ENCODE assay signal across 8 cellular contexts in the genomic region with DNA sequence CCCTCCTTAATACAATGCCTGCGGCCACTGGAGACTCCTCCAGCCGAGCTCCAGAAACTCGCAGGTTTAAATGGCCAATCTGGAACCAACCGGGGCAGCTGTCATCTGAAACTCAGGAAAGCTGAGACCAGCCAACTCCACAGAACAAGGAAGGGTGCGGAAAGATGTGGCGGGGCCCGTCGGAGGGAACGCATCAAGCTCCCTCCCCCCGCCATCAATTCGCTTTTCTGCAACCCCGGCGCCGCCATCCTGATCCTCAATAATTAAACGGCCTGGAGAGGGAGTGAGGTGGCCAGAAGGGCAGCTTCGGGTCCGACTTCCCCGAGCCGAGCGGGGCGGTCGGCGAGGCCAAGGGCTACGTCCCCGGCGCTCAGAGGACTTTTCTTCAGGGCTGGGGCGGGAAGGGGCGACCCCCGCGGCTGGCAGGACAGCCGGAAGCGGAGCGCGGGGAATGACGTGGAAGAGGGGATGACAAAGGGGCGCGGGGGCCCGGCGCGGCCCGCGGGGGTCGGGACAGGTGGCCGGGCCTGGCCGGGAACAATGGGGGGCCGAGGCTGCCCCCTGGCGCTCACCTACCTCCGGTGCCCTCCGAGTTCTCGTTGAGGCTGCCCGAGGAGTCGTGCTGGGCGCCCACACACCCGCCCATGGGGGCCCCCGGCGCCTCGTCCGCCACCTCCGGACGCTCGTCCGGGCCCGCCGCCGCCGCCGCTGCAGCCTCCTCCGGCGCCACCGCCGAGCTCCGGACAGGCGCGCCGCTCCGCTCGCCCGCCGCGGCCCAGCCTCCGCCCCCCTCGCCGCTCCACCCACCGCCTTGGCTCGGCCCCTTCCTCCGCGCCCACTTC. TPM values are rescaled to one million over a fixed set of nuclear protein-coding genes. Genes with fewer than 3 reads are reported as not detected.
DNase-seq lines count a peak whose midpoint lies in the region; ATAC-seq and TF ChIP-seq lines count a peak whose summit lies in the region.

A gene with protein sequence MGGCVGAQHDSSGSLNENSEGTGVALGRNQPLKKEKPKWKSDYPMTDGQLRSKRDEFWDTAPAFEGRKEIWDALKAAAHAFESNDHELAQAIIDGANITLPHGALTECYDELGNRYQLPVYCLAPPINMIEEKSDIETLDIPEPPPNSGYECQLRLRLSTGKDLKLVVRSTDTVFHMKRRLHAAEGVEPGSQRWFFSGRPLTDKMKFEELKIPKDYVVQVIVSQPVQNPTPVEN (minus strand): TSS at position 745 of the 842 bp plus-strand sequence. CDS start 99 bp downstream, at position 646.

- TF ChIP-seq CTCF in parathyroid adenoma (IDR thresholded peaks at IDR 0.05) (peak; percentile 44), tibial artery (IDR thresholded peaks at IDR 0.05) (peak; percentile 35 to 43)

- intact Hi-C loops in Right ventricle myocardium superior (cut with DNase I) (no loop called here), tibial artery (cut with DNase I; ENCODE audit: low total_unique reads) (loop anchor here (5.0 to 10.0 kb wide), 2 partner anchors 96 to 278 kb away; a partner anchor contains a TSS)

- peaks cover 4% of the 10 kb centered on the region for H3K4me1 ChIP-seq in parathyroid adenoma
- H3K4me1 ChIP-seq in tibial artery = peaks cover 0 to 23% (median 15%) of the 10 kb centered on the region in 4 donors

- peak within 1 kb of the TSS; percentile 97 for H2AFZ ChIP-seq in parathyroid adenoma

- H3K27ac ChIP-seq in SK-N-MC (peak within 1 kb of the TSS; percentile 91), parathyroid adenoma (peak within 1 kb of the TSS; percentile 79), tibial artery (peak within 1 kb of the TSS; percentile 93 to 96)

- peak within 1 kb of the TSS; percentile 88 for H3K9ac ChIP-seq in SK-N-MC (ENCODE audit: insufficient read length)
- H3K9ac ChIP-seq in parathyroid adenoma = peak within 1 kb of the TSS; percentile 55

- H3K9me3 ChIP-seq in SK-N-MC (ENCODE audit: low read depth, low read length) (0 out of 2 replicates have a peak, but pooled peaks cover 4% of the 10 kb centered on the region), parathyroid adenoma (ENCODE audit: control insufficient read depth, low read length) (no peaks in the 10 kb centered on the region), tibial artery (no peaks in the 10 kb centered on the region)

- peak; percentile 85 for DNase-seq in ELF-1 (ENCODE audit: low read depth, low spot score)
- DNase-seq in Jurkat, Clone E6-1 (ENCODE audit: low read depth, low spot score) = peak; percentile 33
- no peak for DNase-seq in SK-N-MC (ENCODE audit: low read depth, low spot score)
- DNase-seq in activated naive CD8-positive, alpha-beta T cell treated with anti-CD3 and anti-CD28 coated beads, Interleukin-2, amount 50 U/mL, for 16 hours (ENCODE audit: low read depth, low spot score) = peak; percentile 56
- peak; percentile 92 for DNase-seq in Right ventricle myocardium superior
- DNase-seq in tibial artery = peak; percentile 78 to 92

- peaks cover 34% of the 10 kb centered on the region for H3K79me2 ChIP-seq in parathyroid adenoma

- ATAC-seq in GM21717 (IDR thresholded peaks at IDR 0.05; ENCODE audit: unreplicated experiment) (peak; percentile 89), Right ventricle myocardium superior (ENCODE audit: poor library complexity) (peak; percentile 86)

- H3K4me3 ChIP-seq in Jurkat, Clone E6-1 (ENCODE audit: low read length) = peak within 1 kb of the TSS; percentile 81
- H3K4me3 ChIP-seq in SK-N-MC (peak within 1 kb of the TSS; percentile 95), parathyroid adenoma (ENCODE audit: low read depth, low read length) (peak within 1 kb of the TSS; percentile 77), tibial artery (peak within 1 kb of the TSS; percentile 91 to 95)

- H3K36me3 ChIP-seq in SK-N-MC (ENCODE audit: insufficient read depth, low read length) (peaks cover 22% of the 10 kb centered on the region), parathyroid adenoma (ENCODE audit: control insufficient read depth, insufficient read depth, low read length) (no peaks in the 10 kb centered on the region), tibial artery (no peaks in the 10 kb centered on the region)

- H3K27me3 ChIP-seq in parathyroid adenoma (ENCODE audit: control insufficient read depth, insufficient read depth, low read length) = no peaks in the 10 kb centered on the region
- no peaks in the 10 kb centered on the region for H3K27me3 ChIP-seq in tibial artery

- H3K4me2 ChIP-seq in parathyroid adenoma (ENCODE audit: low read length) = peak within 1 kb of the TSS; percentile 99

RNA-seq across cellular contexts. Expression of the gene that starts here (rescaled TPM):
- polyA plus RNA-seq in Jurkat, Clone E6-1 (2012; ENCODE audit: insufficient read depth, insufficient read length) = 19.8 TPM
- total RNA-seq in Right ventricle myocardium superior = 8.6 TPM
